In the genomic region with DNA sequence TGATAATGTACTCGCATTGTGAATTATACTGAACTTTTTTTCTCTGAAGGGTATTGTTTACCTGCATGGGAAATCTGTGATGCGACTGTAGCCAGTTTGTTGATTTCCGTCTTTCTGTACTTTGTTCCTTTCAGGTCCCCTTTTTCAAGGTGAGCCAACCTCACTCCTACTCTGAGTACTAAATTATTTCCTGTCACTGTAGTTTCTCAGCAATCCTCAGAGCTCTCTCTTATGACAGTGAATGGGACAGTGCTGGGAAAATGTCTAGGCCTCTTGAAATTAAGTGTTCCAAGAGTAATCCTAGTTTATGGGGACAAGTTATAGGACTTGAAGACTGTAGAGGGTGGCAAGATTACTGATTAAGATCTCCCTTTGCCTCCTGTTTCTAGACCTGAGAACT, we compare ENCODE assay signal across 29 cellular contexts.
"Had no signal": no experiment of that assay in that cellular context is flagged by ENCODE, and none has a peak within 500 bp of the region (broad histone marks: within the 10 kb centered on the region; RNA-seq: fewer than 3 reads in every experiment).

No MANE protein-coding gene starts in this region.

- H3K4me1 Mint-ChIP-seq: activated B cell treated with CpG ODN at 0.5 μM for 24 hours; activated T-helper 17 cell treated with anti-CD3 and anti-CD28 coated beads, Interleukin-2, amount 50 U/mL, for 72 hours had no signal

- H3K27ac Mint-ChIP-seq: activated B cell treated with CpG ODN at 0.5 μM for 24 hours; activated CD8-positive, alpha-beta T cell treated with anti-CD3 and anti-CD28 coated beads for 36 hours; activated naive CD8-positive, alpha-beta T cell; activated T-helper 17 cell treated with anti-CD3 and anti-CD28 coated beads, Interleukin-2, amount 50 U/mL, for 72 hours; effector memory CD8-positive, alpha-beta T cell had no signal

- H3K36me3 Mint-ChIP-seq: activated naive CD8-positive, alpha-beta T cell had no signal

- H3K27me3 ChIP-seq: brain microvascular endothelial cell, esophagus muscularis mucosa, foreskin keratinocyte, gastrocnemius medialis, heart left ventricle had no signal

- H3K36me3 ChIP-seq: brain microvascular endothelial cell, esophagus muscularis mucosa, gastrocnemius medialis, heart left ventricle had no signal

- H3K9me3 ChIP-seq: esophagus muscularis mucosa, gastrocnemius medialis, heart left ventricle had no signal

- H3K4me1 ChIP-seq: esophagus muscularis mucosa, foreskin keratinocyte, gastrocnemius medialis, heart left ventricle had no signal

- H3K4me3 Mint-ChIP-seq: activated B cell treated with CpG ODN at 0.5 μM for 24 hours; activated CD8-positive, alpha-beta T cell treated with anti-CD3 and anti-CD28 coated beads for 36 hours; activated naive CD8-positive, alpha-beta T cell; activated T-cell treated with anti-CD3 and anti-CD28 coated beads, Interleukin-2, amount 50 U/mL, for 4 hours; activated T-helper 17 cell treated with anti-CD3 and anti-CD28 coated beads, Interleukin-2, amount 50 U/mL, for 72 hours; effector memory CD8-positive, alpha-beta T cell had no signal

- H3K27me3 Mint-ChIP-seq: activated B cell treated with CpG ODN at 0.5 μM for 24 hours; activated CD8-positive, alpha-beta T cell treated with anti-CD3 and anti-CD28 coated beads for 36 hours; activated naive CD8-positive, alpha-beta T cell; activated T-helper 17 cell treated with anti-CD3 and anti-CD28 coated beads, Interleukin-2, amount 50 U/mL, for 72 hours; effector memory CD8-positive, alpha-beta T cell had no signal

- ATAC-seq: activated CD4-positive, CD25-positive, alpha-beta regulatory T cell treated with anti-CD3 and anti-CD28 coated beads, Interleukin-2, amount 50 U/mL, for 24 hours; activated CD8-positive, alpha-beta T cell treated with anti-CD3 and anti-CD28 coated beads for 36 hours; activated T-cell treated with anti-CD3 and anti-CD28 coated beads, Interleukin-2, amount 50 U/mL, for 4 hours; activated T-helper 17 cell treated with anti-CD3 and anti-CD28 coated beads, Interleukin-2, amount 50 U/mL, for 72 hours; effector memory CD8-positive, alpha-beta T cell; foreskin keratinocyte; gastrocnemius medialis; heart left ventricle had no signal

- H3K4me3 ChIP-seq: esophagus muscularis mucosa, gastrocnemius medialis, heart left ventricle had no signal

- DNase-seq: activated B cell treated with CpG ODN at 0.5 μM for 24 hours; activated CD4-positive, alpha-beta T cell treated with anti-CD3 and anti-CD28 coated beads for 48 hours; activated CD4-positive, alpha-beta T cell treated with anti-CD3 and anti-CD28 coated beads, Interleukin-2, amount 50 U/mL, for 1 hour; activated CD4-positive, alpha-beta T cell treated with anti-CD3 and anti-CD28 coated beads, Interleukin-2, amount 50 U/mL, for 48 hours; activated CD8-positive, alpha-beta memory T cell treated with anti-CD3 and anti-CD28 coated beads for 24 hours; activated CD8-positive, alpha-beta T cell treated with anti-CD3 and anti-CD28 coated beads for 36 hours; activated effector memory CD4-positive, alpha-beta T cell treated with Interleukin-2 at 50 U/mL for 16 hours; activated gamma-delta T cell treated with Interleukin-2 at 50 U/mL for 16 hours; activated naive CD4-positive, alpha-beta T cell treated with anti-CD3 and anti-CD28 coated beads, Interleukin-2, amount 50 U/mL, for 16 hours; activated naive CD4-positive, alpha-beta T cell treated with Interleukin-2 at 50 U/mL for 16 hours; activated T-cell treated with anti-CD3 and anti-CD28 coated beads, Interleukin-2, amount 50 U/mL, for 4 hours; amniotic stem cell; anterior cingulate cortex; brain microvascular endothelial cell; cortex of kidney; dermis blood vessel endothelial cell; effector CD4-positive, alpha-beta T cell; effector memory CD8-positive, alpha-beta T cell; erythroblast; foreskin keratinocyte; gastrocnemius medialis; glutamatergic neuron; heart left ventricle; T-helper 2 cell had no signal

- H3K27ac ChIP-seq: brain microvascular endothelial cell, esophagus muscularis mucosa, foreskin keratinocyte, gastrocnemius medialis, heart left ventricle, VCaP had no signal
